8 cellular contexts compared by ENCODE assay signal in the genomic region with DNA sequence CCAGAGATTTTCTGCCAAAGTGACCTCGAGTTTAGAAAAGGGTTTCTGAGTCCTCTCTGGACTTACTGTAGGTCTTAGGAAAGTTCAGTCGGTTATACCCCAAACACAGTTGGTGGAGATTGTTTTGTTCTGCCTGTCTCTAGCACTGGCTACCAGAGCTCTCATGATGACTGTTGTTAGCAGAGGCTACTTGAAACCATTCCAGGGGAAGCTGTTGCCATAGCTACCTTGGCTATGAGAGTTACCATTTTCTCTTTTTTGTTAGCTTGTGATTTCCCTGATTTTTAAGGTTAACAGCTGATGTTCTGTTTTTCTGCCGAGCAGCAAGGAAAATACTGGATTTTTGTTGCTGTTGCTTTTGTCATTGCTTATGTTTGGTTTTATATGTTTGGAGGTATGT. TPM values are rescaled to one million over a fixed set of nuclear protein-coding genes. Genes with fewer than 3 reads are reported as not detected.
A peak's percentile ranks its signal among the peaks of the same experiment; 100 is the strongest.
DNase-seq lines count a peak whose midpoint lies in the region; ATAC-seq, FAIRE-seq and TF ChIP-seq lines count a peak whose summit lies in the region.

No MANE protein-coding gene starts in this region.

- TF ChIP-seq CTCF in adrenal gland (IDR thresholded peaks at IDR 0.05) (no peak), thyroid gland (IDR thresholded peaks at IDR 0.05) (no peak)

- 23 to 42% (median 28%) methylated on average over 3 of the region's 3 CpGs for WGBS in adrenal gland, 4 donors
- 24 to 29% methylated on average over 3 of the region's 3 CpGs for WGBS in thyroid gland, 2 donors

- ATAC-seq in GM18861 (IDR thresholded peaks at IDR 0.05; ENCODE audit: unreplicated experiment) = no peak

- H3K27me3 ChIP-seq in adrenal gland (no peaks in the 10 kb centered on the region), thyroid gland (no peaks in the 10 kb centered on the region)

- H3K36me3 ChIP-seq in adrenal gland (replicated peaks in 1 of 2) (peaks cover 0 to 37% of the 10 kb centered on the region in 2 donors), thyroid gland (peaks cover 0 to 4% of the 10 kb centered on the region in 2 donors)

- FAIRE-seq in islet of Langerhans (lab: Jason Lieb, UNC) = peak; percentile 77
- FAIRE-seq in GM19239 (lab: Jason Lieb, UNC) = no peak

- H3K4me1 ChIP-seq in adrenal gland (replicated peaks in 1 of 2) = peaks cover 15 to 55% of the 10 kb centered on the region in 2 donors
- peaks cover 5 to 16% of the 10 kb centered on the region in 2 donors for H3K4me1 ChIP-seq in thyroid gland

- DNase-seq in NCI-H2227 (lab: John Stamatoyannopoulos, UW; ENCODE audit: unreplicated experiment) (peak; percentile 46), NCI-H2227 treated with DMSO at 0.1 percent for 48 hours (lab: John Stamatoyannopoulos, UW) (no peak), adrenal gland (peak in 6 of 7 donors; percentile 48 to 86 (median 72)), thyroid gland (peak; percentile 35 to 44), GM19239 (ENCODE audit: insufficient read length, low spot score) (no peak), pons (ENCODE audit: low spot score) (no peak)

- H3K27ac ChIP-seq in adrenal gland (peak overlapping the region in 3 of 5 donors; percentile 7 to 46 (median 13)), thyroid gland (no peak overlapping the region)

- intact Hi-C loops in adrenal gland (cut with DNase I) (no loop called here), thyroid gland (cut with DNase I) (no loop called here)

- no peak overlapping the region for H3K4me3 ChIP-seq in adrenal gland
- H3K4me3 ChIP-seq in thyroid gland (replicated peaks in 1 of 3) = no peak overlapping the region

- no peak for TF ChIP-seq POLR2A in adrenal gland (IDR thresholded peaks at IDR 0.05)
- TF ChIP-seq POLR2A in thyroid gland (IDR thresholded peaks at IDR 0.05) = no peak

- H3K9me3 ChIP-seq in adrenal gland (replicated peaks in 1 of 3) (no peaks in the 10 kb centered on the region), thyroid gland (no peaks in the 10 kb centered on the region)

RNA-seq across cellular contexts. Expression of gene ABHD2, which starts 26.7 kb away (rescaled TPM):
- total RNA-seq in adrenal gland = 100 to 1,000 TPM; 116 to 316 (median 173) TPM
- 10 to 100 TPM in 1 of 3 donors, 1 to 10 TPM in 2; 5.6 to 71.0 (median 9.7) TPM for polyA plus RNA-seq in adrenal gland
- 10 to 100 TPM; 52.0 to 74.4 (median 66.2) TPM for total RNA-seq in thyroid gland

Comparison
In these comparisons a context has a peak if more than half of its experiments do, and no peak if none do; other contexts are left out.
1. DNase-seq: peak in NCI-H2227 (single experiment), adrenal gland (6 of 7) and thyroid gland (2 of 2); none in NCI-H2227 treated with DMSO at 0.1 percent for 48 hours (single experiment), GM19239 (single experiment) and pons (single experiment).
2. H3K27ac ChIP-seq: peak in adrenal gland (3 of 5); none in thyroid gland (0 of 3).